In the genomic region with DNA sequence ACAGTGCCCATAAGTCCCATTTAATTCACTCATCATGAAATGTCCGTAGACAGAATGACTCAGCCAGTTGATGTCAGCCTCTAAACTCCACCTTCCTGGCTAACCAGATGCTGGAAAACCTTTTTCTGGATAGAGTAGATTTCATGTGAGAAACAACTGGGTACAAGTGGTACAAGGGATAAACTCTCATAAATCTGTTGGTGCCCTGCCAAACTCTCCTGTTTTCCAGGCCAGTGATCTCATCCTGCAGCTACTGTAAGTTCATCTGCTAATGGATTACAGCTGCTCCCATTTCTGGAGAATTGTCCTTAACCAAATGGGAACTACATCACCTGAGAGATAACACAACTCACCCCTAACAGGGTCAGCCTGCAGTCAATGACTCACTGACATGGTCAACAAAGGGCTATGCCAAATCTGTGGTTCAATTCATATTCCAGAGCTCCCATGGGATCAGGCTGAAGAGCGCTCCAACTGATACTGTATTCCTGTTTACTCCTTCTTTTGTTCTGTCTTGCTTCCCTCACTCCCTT, we compare ENCODE assay signal across 1 cellular context.
TF ChIP-seq lines count a peak whose summit lies in the region.

No MANE protein-coding gene starts in this region.

TF ChIP-seq in liver, 16 proteins besides CTCF, POLR2A, EP300 and RAD21 (continued from another document):
- TF ChIP-seq, protein P1, sequence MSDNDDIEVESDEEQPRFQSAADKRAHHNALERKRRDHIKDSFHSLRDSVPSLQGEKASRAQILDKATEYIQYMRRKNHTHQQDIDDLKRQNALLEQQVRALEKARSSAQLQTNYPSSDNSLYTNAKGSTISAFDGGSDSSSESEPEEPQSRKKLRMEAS (IDR thresholded peaks at IDR 0.05), result no peak
